In the genomic region with DNA sequence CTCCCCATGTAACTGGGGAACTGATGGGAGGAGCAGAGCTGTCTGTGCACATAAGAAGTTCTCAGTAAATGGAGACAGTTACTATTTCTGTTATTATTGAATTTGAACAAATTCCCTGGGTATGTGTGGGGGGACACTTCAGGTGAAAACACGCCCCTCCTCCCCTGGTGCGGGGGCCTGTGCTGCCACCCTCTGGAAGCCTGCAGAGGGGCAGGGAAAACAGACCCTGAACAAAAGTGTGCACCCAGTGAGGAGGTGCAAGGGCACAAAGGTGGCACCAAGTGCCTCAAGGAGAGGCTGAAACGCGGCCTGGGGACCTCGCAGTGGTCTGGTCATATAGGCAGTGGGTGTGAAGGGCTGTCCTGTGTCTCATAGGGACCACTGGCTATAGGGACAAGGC, we compare ENCODE assay signal across 11 cellular contexts. TPM values are rescaled to one million over a fixed set of nuclear protein-coding genes. Genes with fewer than 3 reads are reported as not detected.
DNase-seq lines count a peak whose midpoint lies in the region; ATAC-seq and TF ChIP-seq lines count a peak whose summit lies in the region.
"Had no signal": no experiment of that assay in that cellular context is flagged by ENCODE, and none has a peak within 500 bp of the region (broad histone marks: within the 10 kb centered on the region; RNA-seq: fewer than 3 reads in every experiment).

No MANE protein-coding gene starts in this region.

- in situ Hi-C loops in gastrocnemius medialis (cut with MboI; ENCODE audit: low sequenced_read_pairs in 4 of 4), result no loop called here

- H3K27ac ChIP-seq in DND-41 (ENCODE audit: low read length) (no peak overlapping the region), KMS-11 (no peak overlapping the region), Karpas-422 (ENCODE audit: low read length) (no peak overlapping the region), gastrocnemius medialis (no peak overlapping the region)
- H3K27ac ChIP-seq: breast epithelium had no signal

- TF ChIP-seq CTCF in DND-41 (IDR thresholded peaks at IDR 0.05; ENCODE audit: borderline replicate concordance, extremely low read depth, low read length, poor library complexity, severe bottlenecking), result peak; percentile 46
- 0 out of 2 replicates have a peak, but pooled peaks have one; percentile 33 for TF ChIP-seq CTCF in KMS-11 (conservative IDR thresholded peaks at IDR 0.05; ENCODE audit: low read depth, low read length)
- peak; percentile 34 for TF ChIP-seq CTCF in cardiac fibroblast (IDR thresholded peaks at IDR 0.05; ENCODE audit: low read depth, low read length)
- TF ChIP-seq CTCF in nephron progenitor cell (IDR thresholded peaks at IDR 0.05), result no peak
- TF ChIP-seq CTCF in gastrocnemius medialis (IDR thresholded peaks at IDR 0.05 in 4 of 5, conservative IDR thresholded peaks at IDR 0.05 in 1 of 5), result no peak

- ATAC-seq in DND-41 (ENCODE audit: insufficient read depth, low read depth) (peak; percentile 57; the same call in 1 of the 3 replicates), gastrocnemius medialis (no peak)

- H3K27ac Mint-ChIP-seq in nephron progenitor cell, result peak overlapping the region; percentile 79

- H3K9ac ChIP-seq in DND-41 (ENCODE audit: low read depth, low read length), result no peak overlapping the region
- H3K9ac ChIP-seq in KMS-11, result no peak overlapping the region
- no peak overlapping the region for H3K9ac ChIP-seq in Karpas-422 (ENCODE audit: low read length)

- H3K36me3 ChIP-seq in DND-41 (ENCODE audit: insufficient read depth, low read length), result peaks cover 92% of the 10 kb centered on the region
- H3K36me3 ChIP-seq in KMS-11 (ENCODE audit: insufficient read depth), result no peaks in the 10 kb centered on the region; the same call in 1 of the 2 replicates
- H3K36me3 ChIP-seq in Karpas-422 (ENCODE audit: insufficient read depth, low read length), result peaks cover 59% of the 10 kb centered on the region
- H3K36me3 ChIP-seq in gastrocnemius medialis, result peaks cover 0 to 43% of the 10 kb centered on the region in 2 donors

- H4K20me1 ChIP-seq in DND-41 (ENCODE audit: insufficient read depth, low read length) (peaks cover 62% of the 10 kb centered on the region), KMS-11 (ENCODE audit: insufficient read depth) (peaks cover 35% of the 10 kb centered on the region), Karpas-422 (ENCODE audit: insufficient read depth, low read depth, low read length) (peaks cover 26% of the 10 kb centered on the region)

- no peaks in the 10 kb centered on the region for H3K9me2 ChIP-seq in Karpas-422 (replicated peaks; ENCODE audit: insufficient read depth, low read length)

- H3K4me2 ChIP-seq in DND-41 (ENCODE audit: insufficient read depth, low read length) (no peak overlapping the region), KMS-11 (no peak overlapping the region), Karpas-422 (ENCODE audit: low read depth, low read length, poor library complexity, severe bottlenecking) (no peak overlapping the region)

- no peaks in the 10 kb centered on the region for H3K4me1 ChIP-seq in DND-41 (ENCODE audit: insufficient read depth, low read length)
- H3K4me1 ChIP-seq in KMS-11 (ENCODE audit: low read depth, poor library complexity, severe bottlenecking), result peaks cover 31% of the 10 kb centered on the region
- H3K4me1 ChIP-seq in Karpas-422 (ENCODE audit: low read length), result peaks cover 34% of the 10 kb centered on the region
- peaks cover 9 to 14% of the 10 kb centered on the region in 2 donors for H3K4me1 ChIP-seq in gastrocnemius medialis
- H3K4me1 ChIP-seq: breast epithelium had no signal

- H3K9me3 ChIP-seq in DND-41 (ENCODE audit: insufficient read depth, low read length, severe bottlenecking) (no peaks in the 10 kb centered on the region), Karpas-422 (ENCODE audit: low read length) (no peaks in the 10 kb centered on the region), gastrocnemius medialis (no peaks in the 10 kb centered on the region)
- H3K9me3 ChIP-seq: breast epithelium had no signal

- peaks cover 29% of the 10 kb centered on the region for H3K4me1 Mint-ChIP-seq in nephron progenitor cell

- intact Hi-C loops in gastrocnemius medialis (cut with DNase I; ENCODE audit: low total_unique reads), result no loop called here

- peaks cover 70% of the 10 kb centered on the region for H3K36me3 Mint-ChIP-seq in nephron progenitor cell (ENCODE audit: low read depth)

- no peaks in the 10 kb centered on the region for H3K9me3 Mint-ChIP-seq in nephron progenitor cell

- peaks cover 2% of the 10 kb centered on the region for H3K27me3 Mint-ChIP-seq in nephron progenitor cell (ENCODE audit: low read depth, poor library complexity)

- DNase-seq in DND-41, result no peak
- DNase-seq in cardiac fibroblast (ENCODE audit: low read depth in 2 of 2), result no peak
- DNase-seq in nephron progenitor cell, result no peak
- DNase-seq in SW480 (ENCODE audit: low spot score), result no peak
- DNase-seq in Karpas-422, result no peak
- DNase-seq in gastrocnemius medialis, result no peak
- no peak for DNase-seq in AML-193 (lab: John Stamatoyannopoulos, UW)
- DNase-seq: glutamatergic neuron, NCI-H1092 treated with DMSO at 0.1 percent for 48 hours had no signal

- H3K4me3 ChIP-seq in DND-41 (ENCODE audit: low read depth in 1 of 2, low read length in 2 of 2) (no peak overlapping the region), KMS-11 (IDR thresholded peaks at IDR 0.05; ENCODE audit: insufficient read depth, low read depth, low read length) (no peak overlapping the region), cardiac fibroblast (replicated peaks in 1 of 2; ENCODE audit: low read depth in 2 of 2, low read length in 2 of 2) (no peak overlapping the region), Karpas-422 (ENCODE audit: low read length) (no peak overlapping the region), gastrocnemius medialis (no peak overlapping the region)
- H3K4me3 ChIP-seq: breast epithelium had no signal

- TF ChIP-seq POLR2A in gastrocnemius medialis (IDR thresholded peaks at IDR 0.05), result no peak

- H3K27me3 ChIP-seq in DND-41 (ENCODE audit: insufficient read depth, low read length, poor library complexity), result no peaks in the 10 kb centered on the region
- H3K27me3 ChIP-seq in KMS-11 (ENCODE audit: insufficient read depth, low read depth), result no peaks in the 10 kb centered on the region
- H3K27me3 ChIP-seq in Karpas-422 (ENCODE audit: low read length), result no peaks in the 10 kb centered on the region
- H3K27me3 ChIP-seq in gastrocnemius medialis, result no peaks in the 10 kb centered on the region
- H3K27me3 ChIP-seq: breast epithelium had no signal

- no peak overlapping the region for H2AFZ ChIP-seq in DND-41 (ENCODE audit: low read depth, low read length)
- H2AFZ ChIP-seq in KMS-11 (ENCODE audit: low read depth), result no peak overlapping the region
- H2AFZ ChIP-seq in Karpas-422 (ENCODE audit: low read length), result no peak overlapping the region

- no peak overlapping the region for H3K4me3 Mint-ChIP-seq in nephron progenitor cell

- H3K79me2 ChIP-seq in DND-41 (ENCODE audit: insufficient read depth, low read length) (peaks cover 80% of the 10 kb centered on the region), KMS-11 (ENCODE audit: insufficient read depth, low read depth) (peaks cover 5% of the 10 kb centered on the region; the same call in 1 of the 2 replicates), Karpas-422 (ENCODE audit: low read length) (peaks cover 71% of the 10 kb centered on the region)

RNA-seq across cellular contexts. Expression of a gene that starts 18.2 kb away (rescaled TPM):
- 44.3 and 80.3 TPM in 2 replicates for total RNA-seq in Karpas-422 (2014; rRNA removed; shearing (Covaris generic); ENCODE audit: low replicate concordance)
- total RNA-seq in gastrocnemius medialis, result 10 to 100 TPM; 20.1 to 33.1 (median 32.5) TPM

Comparison
In these comparisons a context has a peak if more than half of its experiments do, and no peak if none do; other contexts are left out.
1. CTCF ChIP-seq: peak in DND-41 (single experiment), KMS-11 (single experiment) and cardiac fibroblast (single experiment); none in nephron progenitor cell (single experiment) and gastrocnemius medialis (0 of 5).